Comparison of ENCODE assay signal across 8 cellular contexts in the genomic region with DNA sequence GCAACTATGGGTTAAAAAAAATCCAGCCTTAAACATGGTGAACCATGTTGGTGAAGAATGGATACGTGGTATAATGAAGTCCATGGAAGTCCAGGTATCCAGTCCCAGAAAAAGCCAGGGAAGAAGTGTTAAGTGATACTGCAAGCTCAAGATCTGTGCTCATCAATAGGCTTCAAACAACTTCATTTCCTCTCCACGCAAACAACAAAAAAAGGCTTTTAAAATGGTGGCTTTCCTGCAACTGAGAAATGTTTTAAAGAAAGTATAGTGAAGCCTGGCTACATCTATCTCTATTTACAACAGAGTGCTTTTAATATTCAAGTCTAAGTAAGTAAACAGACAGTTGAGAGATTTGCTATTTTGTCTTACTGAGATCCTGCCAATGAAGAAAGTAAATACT. TPM values are rescaled to one million over a fixed set of nuclear protein-coding genes. Genes with fewer than 3 reads are reported as not detected.
DNase-seq lines count a peak whose midpoint lies in the region; ATAC-seq, FAIRE-seq and TF ChIP-seq lines count a peak whose summit lies in the region.

No MANE protein-coding gene starts in this region.

- no peaks in the 10 kb centered on the region for H3K9me2 ChIP-seq in PC-3 (replicated peaks; ENCODE audit: low read length)

- BruUV-seq in PC-3 (replicated peaks; lab: Mats Ljungman, UMichigan), result no TSS peak

- ATAC-seq in PC-3, result no peak
- ATAC-seq in pancreas, result no peak
- ATAC-seq in HG03442 (IDR thresholded peaks at IDR 0.05; ENCODE audit: unreplicated experiment), result no peak
- no peak for ATAC-seq in HG02678 (IDR thresholded peaks at IDR 0.05; ENCODE audit: unreplicated experiment)
- no peak for ATAC-seq in HG02623 (IDR thresholded peaks at IDR 0.05; ENCODE audit: unreplicated experiment)

- H3K9ac ChIP-seq in ES-I3 (ENCODE audit: low read depth, low read length) (peak overlapping the region; percentile 96; the same call in 1 of the 2 replicates), PC-3 (ENCODE audit: low read length) (no peak overlapping the region)

- WGBS in pancreas, 2 donors, result 25 to 31% methylated on average over 2 of the region's 2 CpGs

- no peaks in the 10 kb centered on the region for H4K20me1 ChIP-seq in PC-3 (ENCODE audit: low read length)

- H3K36me3 ChIP-seq in ES-I3 (ENCODE audit: insufficient read depth, low read length), result no peaks in the 10 kb centered on the region
- H3K36me3 ChIP-seq in PC-3 (ENCODE audit: low read depth, low read length), result no peaks in the 10 kb centered on the region
- no peaks in the 10 kb centered on the region for H3K36me3 ChIP-seq in pancreas
- H3K36me3 ChIP-seq in SJCRH30, result no peaks in the 10 kb centered on the region

- peak overlapping the region; percentile 78 for H3K4me3 ChIP-seq in PC-3 (ENCODE audit: low read length)
- peak overlapping the region; percentile 78 for H3K4me3 ChIP-seq in epithelial cell of proximal tubule (ENCODE audit: low read depth, low read length)
- H3K4me3 ChIP-seq in pancreas, result peak overlapping the region in 2 of 4 donors; percentile 82 to 93
- no peak overlapping the region for H3K4me3 ChIP-seq in SJCRH30

- peaks cover 14% of the 10 kb centered on the region; the same call in 1 of the 2 replicates for H3K4me1 ChIP-seq in ES-I3 (ENCODE audit: insufficient read depth, low read length)
- H3K4me1 ChIP-seq in PC-3 (ENCODE audit: insufficient read depth, low read length), result peaks cover 18% of the 10 kb centered on the region; the same call in 1 of the 2 replicates
- H3K4me1 ChIP-seq in pancreas, result peaks cover 25 to 39% (median 35%) of the 10 kb centered on the region in 3 donors
- H3K4me1 ChIP-seq in SJCRH30, result peaks cover 7% of the 10 kb centered on the region; the same call in 1 of the 2 replicates

- H3K27me3 ChIP-seq in PC-3 (ENCODE audit: low read length) (no peaks in the 10 kb centered on the region), pancreas (no peaks in the 10 kb centered on the region), SJCRH30 (no peaks in the 10 kb centered on the region)

- intact Hi-C loops in PC-3 (cut with micrococcal nuclease), result loop anchor here (5.0 kb wide), 1 partner anchor 38 kb away; no protein-coding TSS in a partner anchor
- intact Hi-C loops in pancreas (cut with DNase I), result no loop called here

- H3K9me3 ChIP-seq in ES-I3 (ENCODE audit: control insufficient read depth, insufficient read depth, low read length) (no peaks in the 10 kb centered on the region), PC-3 (ENCODE audit: low read length) (no peaks in the 10 kb centered on the region), pancreas (no peaks in the 10 kb centered on the region), SJCRH30 (replicated peaks) (no peaks in the 10 kb centered on the region)

- peaks cover 71% of the 10 kb centered on the region for H3K79me2 ChIP-seq in PC-3 (ENCODE audit: low read length)

- no peak for FAIRE-seq in pancreas (lab: Jason Lieb, UNC)

- CTCF ChIA-PET in PC-3 (lab: Charles Lee), result interaction anchor here (0.9 kb wide), 1 partner anchor 28 kb away, joined by 4 read pairs; no protein-coding TSS in a partner anchor

- peak overlapping the region; percentile 83 for H3K4me2 ChIP-seq in PC-3 (ENCODE audit: low read length)

- TF ChIP-seq CTCF in PC-3 (conservative IDR thresholded peaks at IDR 0.05; ENCODE audit: low read depth, low read length) (no peak), epithelial cell of proximal tubule (conservative IDR thresholded peaks at IDR 0.05; ENCODE audit: low read depth, low read length) (no peak), pancreas (IDR thresholded peaks at IDR 0.05) (no peak)

- no peaks in the 10 kb centered on the region for H3F3A ChIP-seq in PC-3 (ENCODE audit: low read length, unreplicated experiment)

- H2AFZ ChIP-seq in PC-3 (ENCODE audit: low read length), result no peak overlapping the region

- POLR2A ChIA-PET in PC-3 (lab: Charles Lee; ENCODE audit: unreplicated experiment), result no interaction called here

- H3K27ac ChIP-seq in PC-3 (ENCODE audit: low read length) (no peak overlapping the region), pancreas (peak overlapping the region in 3 of 4 donors; percentile 96 to 97 (median 96)), SJCRH30 (no peak overlapping the region)

- DNase-seq in PC-3, result no peak
- DNase-seq in epithelial cell of proximal tubule (ENCODE audit: low read depth), result no peak
- DNase-seq in pancreas, result no peak
- DNase-seq in SJCRH30, result no peak

RNA-seq across cellular contexts. Expression of gene TAPT1, which starts 1.6 kb away (rescaled TPM):
- total RNA-seq in PC-3 (2014; rRNA removed) (6.0 and 8.7 TPM in 2 replicates), epithelial cell of proximal tubule (7.0 and 12.7 TPM in 2 replicates), pancreas (10 to 100 TPM; 13.8 to 27.7 (median 19.2) TPM)
- polyA plus RNA-seq in pancreas, result 10 to 100 TPM in 1 of 2 donors, 1 to 10 TPM in 1; 7.3 to 21.3 TPM
- total RNA-seq in SJCRH30 (2014; rRNA removed; shearing (Covaris generic)), result 11.3 and 17.4 TPM in 2 replicates

Comparison
In these comparisons a context has a peak if more than half of its experiments do, and no peak if none do; other contexts are left out.
1. H3K27ac ChIP-seq: peak in pancreas (3 of 4); none in PC-3 (single experiment) and SJCRH30 (single experiment).